In genomic region chr6:44064089-44064947, GRCh38 we compare ENCODE assay signal across 9 cellular contexts.
DNase-seq lines count a peak whose midpoint lies in the region; ATAC-seq and TF ChIP-seq lines count a peak whose summit lies in the region.
"Had no signal": no experiment of that assay in that cellular context is flagged by ENCODE, and none has a peak within 500 bp of the region (broad histone marks: within the 10 kb centered on the region; RNA-seq: fewer than 3 reads in every experiment).

No MANE protein-coding gene starts in this region.

- peaks cover 34% of the 10 kb centered on the region for H3K4me1 Mint-ChIP-seq in nephron progenitor cell

- H3K27me3 Mint-ChIP-seq in nephron progenitor cell (ENCODE audit: low read depth, poor library complexity) = peaks cover 16% of the 10 kb centered on the region

- DNase-seq in CD1c-positive myeloid dendritic cell (ENCODE audit: extremely low spot score) = peak; percentile 98
- DNase-seq in NB4 (ENCODE audit: low read depth) = peak; percentile 81
- DNase-seq in epithelial cell of prostate (ENCODE audit: low read depth, low spot score) = peak; percentile 79
- DNase-seq in nephron progenitor cell = no peak
- no peak for DNase-seq in middle frontal gyrus (ENCODE audit: extremely low spot score, low spot score)
- DNase-seq in RPMI8226 = no peak

- peaks cover 5% of the 10 kb centered on the region for H3K36me3 Mint-ChIP-seq in nephron progenitor cell (ENCODE audit: low read depth)

- no peak for ATAC-seq in GM19452 (IDR thresholded peaks at IDR 0.05; ENCODE audit: unreplicated experiment)
- ATAC-seq in HG02885 (IDR thresholded peaks at IDR 0.05; ENCODE audit: poor library complexity, unreplicated experiment) = no peak

- no peak overlapping the region for H3K4me3 ChIP-seq in NB4 (ENCODE audit: low read depth, low read length)
- H3K4me3 ChIP-seq: skin epidermis had no signal

- H3K4me3 Mint-ChIP-seq in nephron progenitor cell = no peak overlapping the region

- H3K27ac ChIP-seq in epithelial cell of prostate = peak overlapping the region; percentile 100

- TF ChIP-seq CTCF in NB4 (IDR thresholded peaks at IDR 0.05; ENCODE audit: low read depth, low read length) (no peak), nephron progenitor cell (IDR thresholded peaks at IDR 0.05) (no peak)

- TF ChIP-seq POLR2A in NB4 (IDR thresholded peaks at IDR 0.05; ENCODE audit: extremely low read depth, insufficient read length) = no peak

- peak overlapping the region; percentile 5 for H3K27ac Mint-ChIP-seq in nephron progenitor cell

- H3K9me3 Mint-ChIP-seq in nephron progenitor cell = peaks cover 6% of the 10 kb centered on the region

Comparison
In these comparisons a context has a peak if more than half of its experiments do, and no peak if none do; other contexts are left out.
1. DNase-seq: peak in CD1c-positive myeloid dendritic cell (single experiment), NB4 (single experiment) and epithelial cell of prostate (single experiment); none in nephron progenitor cell (single experiment), middle frontal gyrus (single experiment) and RPMI8226 (single experiment).